Comparison of ENCODE assay signal across 31 cellular contexts in the genomic region with DNA sequence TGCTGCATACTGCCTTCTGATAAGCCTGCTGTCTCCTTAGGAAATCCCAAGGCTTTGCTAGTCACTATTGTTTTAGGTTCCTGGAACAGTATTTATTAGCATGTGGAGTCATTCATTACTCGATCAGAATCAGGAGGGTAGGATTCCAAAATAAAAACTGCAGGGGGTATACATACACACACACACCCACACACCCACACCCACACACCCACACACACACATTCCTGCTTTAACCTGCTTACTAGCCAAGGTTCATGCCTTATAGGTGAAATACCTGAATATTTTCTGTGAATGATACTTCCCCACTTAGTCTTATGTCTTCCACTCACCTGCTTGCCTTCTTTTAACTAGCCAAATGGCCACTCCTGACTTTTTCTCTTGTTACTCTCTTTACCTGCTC.
"Had no signal": no experiment of that assay in that cellular context is flagged by ENCODE, and none has a peak within 500 bp of the region (broad histone marks: within the 10 kb centered on the region; RNA-seq: fewer than 3 reads in every experiment).

No MANE protein-coding gene starts in this region.

- H3K4me3 ChIP-seq: heart left ventricle, left lung, lower lobe of right lung, skin epidermis, suprapubic skin, thoracic aorta, tibial artery, upper lobe of right lung had no signal

- H3K27me3 Mint-ChIP-seq: naive B cell; progenitor cell of endocrine pancreas; stimulated activated naive B cell treated with anti-CD40 and anti-IgM and Interleukin-4, amounts not matched to agents 10 μg/mL and 1 μg/mL and 100 μg/mL, for 72 hours had no signal

- H3K4me1 Mint-ChIP-seq: mesothelial cell of epicardium; naive B cell; stimulated activated naive B cell treated with anti-CD40 and anti-IgM and Interleukin-4, amounts not matched to agents 10 μg/mL and 1 μg/mL and 100 μg/mL, for 72 hours had no signal

- H3K27ac ChIP-seq: heart left ventricle, left lung, lower lobe of right lung, neutrophil, parathyroid adenoma, skin epidermis, suprapubic skin, thoracic aorta, tibial artery, upper lobe of right lung had no signal

- H3K4me1 ChIP-seq: heart left ventricle, left lung, lower lobe of right lung, parathyroid adenoma, suprapubic skin, tibial artery, upper lobe of right lung had no signal

- H3K27ac Mint-ChIP-seq: immature natural killer cell; mesothelial cell of epicardium; naive B cell; natural killer cell; nephron progenitor cell; stimulated activated naive B cell treated with anti-CD40 and anti-IgM and Interleukin-4, amounts not matched to agents 10 μg/mL and 1 μg/mL and 100 μg/mL, for 72 hours had no signal

- H3K36me3 ChIP-seq: heart left ventricle, left lung, lower lobe of right lung, neutrophil, suprapubic skin, thoracic aorta, tibial artery, upper lobe of right lung had no signal

- DNase-seq: heart left ventricle; hypothalamus; immature natural killer cell; kidney; left colon; left lung; lower lobe of right lung; mammary epithelial cell; mesenchymal stem cell; naive B cell; natural killer cell; nephron progenitor cell; occipital lobe; right cardiac atrium; stimulated activated CD4-positive, alpha-beta T cell treated with anti-CD3 and anti-CD28 coated beads, Interleukin-12 subunit alpha, Interleukin-12 subunit beta, amount 100 ng/mL, for 4 hours; stimulated activated CD4-positive, alpha-beta T cell treated with anti-CD3 and anti-CD28 coated beads, Interleukin-15, amount 100 ng/mL, for 24 hours; stimulated activated CD4-positive, alpha-beta T cell treated with anti-CD3 and anti-CD28 coated beads, Interleukin-2, amount 100 ng/mL, for 24 hours; stimulated activated CD4-positive, alpha-beta T cell treated with anti-CD3 and anti-CD28 coated beads, Interleukin-4, amount 100 ng/mL, for 1 hour; stimulated activated naive B cell treated with anti-CD40 and anti-IgM and Interleukin-4, amounts not matched to agents 10 μg/mL and 1 μg/mL and 100 μg/mL, for 72 hours; stimulated activated naive CD8-positive, alpha-beta T cell treated with anti-CD3 and anti-CD28 coated beads, Interleukin-15, Interleukin-2, amounts not matched to agents 100 U/mL and 50 U/mL, for 24 hours; tibial artery; trophoblast cell; upper lobe of right lung had no signal

- H3K27me3 ChIP-seq: heart left ventricle, left lung, neutrophil, suprapubic skin, tibial artery, upper lobe of right lung had no signal

- H2AFZ ChIP-seq: parathyroid adenoma had no signal

- ATAC-seq: heart left ventricle; left colon; left lung; lower lobe of right lung; natural killer cell; right cardiac atrium; sciatic nerve; stimulated activated naive B cell treated with anti-CD40 and anti-IgM and Interleukin-4, amounts not matched to agents 10 μg/mL and 1 μg/mL and 100 μg/mL, for 72 hours; stimulated activated naive CD8-positive, alpha-beta T cell treated with anti-CD3 and anti-CD28 coated beads, Interleukin-15, Interleukin-2, amounts not matched to agents 100 U/mL and 50 U/mL, for 24 hours; upper lobe of right lung had no signal

- H3K9me3 Mint-ChIP-seq: mesothelial cell of epicardium; stimulated activated naive B cell treated with anti-CD40 and anti-IgM and Interleukin-4, amounts not matched to agents 10 μg/mL and 1 μg/mL and 100 μg/mL, for 72 hours had no signal

- H3K9me3 ChIP-seq: heart left ventricle, left lung, lower lobe of right lung, neutrophil, suprapubic skin, thoracic aorta, tibial artery, upper lobe of right lung had no signal

- H3K4me3 Mint-ChIP-seq: immature natural killer cell; mesothelial cell of epicardium; naive B cell; natural killer cell; nephron progenitor cell; stimulated activated naive B cell treated with anti-CD40 and anti-IgM and Interleukin-4, amounts not matched to agents 10 μg/mL and 1 μg/mL and 100 μg/mL, for 72 hours had no signal

- H3K36me3 Mint-ChIP-seq: mesothelial cell of epicardium; naive B cell; natural killer cell; stimulated activated naive B cell treated with anti-CD40 and anti-IgM and Interleukin-4, amounts not matched to agents 10 μg/mL and 1 μg/mL and 100 μg/mL, for 72 hours had no signal

- H3K79me2 ChIP-seq: parathyroid adenoma had no signal

- H3K9ac ChIP-seq: parathyroid adenoma had no signal
